12 cellular contexts compared by ENCODE assay signal in genomic region chr2:12044857-12045256, GRCh38.
DNase-seq lines count a peak whose midpoint lies in the region; ATAC-seq, FAIRE-seq and TF ChIP-seq lines count a peak whose summit lies in the region.
"Had no signal": no experiment of that assay in that cellular context is flagged by ENCODE, and none has a peak within 500 bp of the region (broad histone marks: within the 10 kb centered on the region; RNA-seq: fewer than 3 reads in every experiment).

No MANE protein-coding gene starts in this region.

- H3K9me3 Mint-ChIP-seq in activated CD4-positive, alpha-beta memory T cell treated with anti-CD3 and anti-CD28 coated beads for 36 hours, result peaks cover 4% of the 10 kb centered on the region

- H3K79me2 ChIP-seq in PC-3 (ENCODE audit: low read length), result no peaks in the 10 kb centered on the region

- intact Hi-C loops in activated CD4-positive, alpha-beta memory T cell treated with anti-CD3 and anti-CD28 coated beads for 36 hours (cut with micrococcal nuclease), result no loop called here
- intact Hi-C loops in PC-3 (cut with micrococcal nuclease), result no loop called here

- no peak overlapping the region for H3K4me2 ChIP-seq in PC-3 (ENCODE audit: low read length)

- ATAC-seq in HG03060 (IDR thresholded peaks at IDR 0.05; ENCODE audit: low read depth, unreplicated experiment) (peak; percentile 51), PC-3 (no peak)
- no peak for ATAC-seq in activated CD4-positive, CD25-positive, alpha-beta regulatory T cell treated with anti-CD3 and anti-CD28 coated beads, Interleukin-2, amount 50 U/mL, for 24 hours
- ATAC-seq: K562, right cardiac atrium had no signal

- no peak overlapping the region for H3K4me3 Mint-ChIP-seq in activated CD4-positive, alpha-beta memory T cell treated with anti-CD3 and anti-CD28 coated beads for 36 hours

- no peaks in the 10 kb centered on the region for H3K36me3 Mint-ChIP-seq in activated CD4-positive, alpha-beta memory T cell treated with anti-CD3 and anti-CD28 coated beads for 36 hours

- TF ChIP-seq CTCF in GM06990 (IDR thresholded peaks at IDR 0.05; ENCODE audit: insufficient read depth, low read length, poor library complexity, severe bottlenecking) (no peak), PC-3 (conservative IDR thresholded peaks at IDR 0.05; ENCODE audit: low read depth, low read length) (no peak), coronary artery (IDR thresholded peaks at IDR 0.05) (no peak)

- no peaks in the 10 kb centered on the region for H3F3A ChIP-seq in PC-3 (ENCODE audit: low read length, unreplicated experiment)

- FAIRE-seq in GM19239 (lab: Jason Lieb, UNC), result peak; percentile 79
- FAIRE-seq: islet of Langerhans, K562 had no signal

- no peaks in the 10 kb centered on the region for H3K36me3 ChIP-seq in GM06990 (ENCODE audit: control insufficient read depth, insufficient read depth, low read length)
- no peaks in the 10 kb centered on the region for H3K36me3 ChIP-seq in PC-3 (ENCODE audit: low read depth, low read length)
- H3K36me3 ChIP-seq: thoracic aorta had no signal

- CTCF ChIA-PET in activated CD4-positive, alpha-beta memory T cell treated with anti-CD3 and anti-CD28 coated beads for 36 hours (lab: Charles Lee), result no interaction called here
- CTCF ChIA-PET in PC-3 (lab: Charles Lee), result no interaction called here

- DNase-seq in GM06990 (ENCODE audit: extremely low read depth, insufficient read length) (peak; percentile 59), GM19239 (ENCODE audit: insufficient read length, low spot score) (no peak), dedifferentiated amniotic fluid mesenchymal stem cell (ENCODE audit: extremely low spot score) (no peak), PC-3 (no peak), coronary artery (ENCODE audit: low spot score) (no peak)
- peak; percentile 21 for DNase-seq in activated CD4-positive, alpha-beta memory T cell treated with anti-CD3 and anti-CD28 coated beads for 36 hours
- DNase-seq: right cardiac atrium had no signal

- no peaks in the 10 kb centered on the region for H3K27me3 Mint-ChIP-seq in activated CD4-positive, alpha-beta memory T cell treated with anti-CD3 and anti-CD28 coated beads for 36 hours

- no peak overlapping the region for H2AFZ ChIP-seq in PC-3 (ENCODE audit: low read length)

- peaks cover 41% of the 10 kb centered on the region for H3K4me1 Mint-ChIP-seq in activated CD4-positive, alpha-beta memory T cell treated with anti-CD3 and anti-CD28 coated beads for 36 hours (ENCODE audit: low read depth)

- peaks cover 18% of the 10 kb centered on the region for H3K4me1 ChIP-seq in PC-3 (ENCODE audit: insufficient read depth, low read length)

- H3K27me3 ChIP-seq in GM06990 (replicated peaks; ENCODE audit: control insufficient read depth, insufficient read depth, low read length) (no peaks in the 10 kb centered on the region), PC-3 (ENCODE audit: low read length) (no peaks in the 10 kb centered on the region)

- H4K20me1 ChIP-seq in PC-3 (ENCODE audit: low read length), result no peaks in the 10 kb centered on the region

- H3K4me3 ChIP-seq in GM06990 (replicated peaks; ENCODE audit: low read depth, low read length) (no peak overlapping the region), PC-3 (ENCODE audit: low read length) (no peak overlapping the region), coronary artery (no peak overlapping the region)
- H3K4me3 ChIP-seq: K562, thoracic aorta had no signal

- no peaks in the 10 kb centered on the region for H3K9me2 ChIP-seq in PC-3 (replicated peaks; ENCODE audit: low read length)

- BruUV-seq in PC-3 (replicated peaks; lab: Mats Ljungman, UMichigan), result no TSS peak

- no peaks in the 10 kb centered on the region for H3K9me3 ChIP-seq in PC-3 (ENCODE audit: low read length)
- H3K9me3 ChIP-seq: thoracic aorta had no signal

- no peak overlapping the region for H3K27ac ChIP-seq in PC-3 (ENCODE audit: low read length)
- no peak overlapping the region for H3K27ac ChIP-seq in coronary artery
- H3K27ac ChIP-seq: thoracic aorta had no signal

- H3K27ac Mint-ChIP-seq in activated CD4-positive, alpha-beta memory T cell treated with anti-CD3 and anti-CD28 coated beads for 36 hours, result no peak overlapping the region

- POLR2A ChIA-PET in activated CD4-positive, alpha-beta memory T cell treated with anti-CD3 and anti-CD28 coated beads for 36 hours (lab: Charles Lee), result no interaction called here
- POLR2A ChIA-PET in PC-3 (lab: Charles Lee; ENCODE audit: unreplicated experiment), result no interaction called here

- no peak overlapping the region for H3K9ac ChIP-seq in PC-3 (ENCODE audit: low read length)

Comparison
In these comparisons a context has a peak if more than half of its experiments do, and no peak if none do; other contexts are left out.
1. DNase-seq: peak in GM06990 (single experiment) and activated CD4-positive, alpha-beta memory T cell treated with anti-CD3 and anti-CD28 coated beads for 36 hours (single experiment); none in GM19239 (single experiment), dedifferentiated amniotic fluid mesenchymal stem cell (single experiment), PC-3 (single experiment) and coronary artery (single experiment).